ENCODE assay signal across 8 cellular contexts in genomic region chr5:73201547-73202513, GRCh38. TPM values are rescaled to one million over a fixed set of nuclear protein-coding genes. Genes with fewer than 3 reads are reported as not detected.
A peak's percentile ranks its signal among the peaks of the same experiment; 100 is the strongest.
DNase-seq lines count a peak whose midpoint lies in the region; ATAC-seq lines count a peak whose summit lies in the region.

No MANE protein-coding gene starts in this region.

- peaks cover 18% of the 10 kb centered on the region for H3K27me3 Mint-ChIP-seq in CD4-positive, CD25-positive, alpha-beta regulatory T cell

- H3K4me3 Mint-ChIP-seq in CD4-positive, CD25-positive, alpha-beta regulatory T cell: peak overlapping the region in 2 of 4 donors; percentile 44 to 59

- H3K9me3 ChIP-seq in CD4-positive, CD25-positive, alpha-beta regulatory T cell (ENCODE audit: control insufficient read depth in 2 of 2, low read length in 2 of 2): no peaks in the 10 kb centered on the region

- peak; percentile 55 to 71 for ATAC-seq in CD4-positive, CD25-positive, alpha-beta regulatory T cell (ENCODE audit: low read depth in 2 of 2)
- ATAC-seq in GM21737 (IDR thresholded peaks at IDR 0.05; ENCODE audit: unreplicated experiment): peak; percentile 58
- no peak for ATAC-seq in GM21528 (IDR thresholded peaks at IDR 0.05; ENCODE audit: low FRiP score, unreplicated experiment)

- H3K36me3 ChIP-seq in CD4-positive, CD25-positive, alpha-beta regulatory T cell (ENCODE audit: control insufficient read depth, insufficient read depth, low read length): no peaks in the 10 kb centered on the region

- peak; percentile 24 to 53 (median 44) for DNase-seq in CD4-positive, CD25-positive, alpha-beta regulatory T cell
- DNase-seq in NCI-H1048 (lab: John Stamatoyannopoulos, UW): peak; percentile 75
- DNase-seq in activated CD4-positive, CD25-positive, alpha-beta regulatory T cell treated with anti-CD3 and anti-CD28 coated beads, Interleukin-2, amount 50 U/mL, for 16 hours (ENCODE audit: low read depth, low spot score): peak; percentile 38
- DNase-seq in caudate nucleus (lab: John Stamatoyannopoulos, UW): peak in 52 of 61 donors; percentile 4 to 64 (median 32)
- peak; percentile 66 for DNase-seq in kidney glomerular epithelial cell (lab: John Stamatoyannopoulos, UW)
- peak; percentile 72 to 73 for DNase-seq in stimulated activated CD4-positive, alpha-beta T cell treated with anti-CD3 and anti-CD28 coated beads, Interleukin-2, amount 100 ng/mL, for 48 hours

- no peaks in the 10 kb centered on the region for H3K36me3 Mint-ChIP-seq in CD4-positive, CD25-positive, alpha-beta regulatory T cell

- H3K27ac Mint-ChIP-seq in CD4-positive, CD25-positive, alpha-beta regulatory T cell: no peak overlapping the region

- no peak overlapping the region for H3K27ac ChIP-seq in CD4-positive, CD25-positive, alpha-beta regulatory T cell (ENCODE audit: insufficient read depth, low read length, poor library complexity, severe bottlenecking)
- H3K27ac ChIP-seq in caudate nucleus (ENCODE audit: low read depth, low read length): no peak overlapping the region

- H3K27me3 ChIP-seq in CD4-positive, CD25-positive, alpha-beta regulatory T cell (ENCODE audit: control insufficient read depth, insufficient read depth, low read length): peaks cover 13% of the 10 kb centered on the region

- peaks cover 0 to 6% (median under 1%) of the 10 kb centered on the region in 4 donors for H3K4me1 Mint-ChIP-seq in CD4-positive, CD25-positive, alpha-beta regulatory T cell

- no peak overlapping the region for H3K4me3 ChIP-seq in CD4-positive, CD25-positive, alpha-beta regulatory T cell (ENCODE audit: low read depth, low read length)

- H3K4me1 ChIP-seq in CD4-positive, CD25-positive, alpha-beta regulatory T cell (ENCODE audit: control insufficient read depth, insufficient read depth, low read length, poor library complexity, severe bottlenecking): peaks cover 5% of the 10 kb centered on the region

- H3K9me3 Mint-ChIP-seq in CD4-positive, CD25-positive, alpha-beta regulatory T cell: peaks cover 0 to 3% (median 0%) of the 10 kb centered on the region in 7 donors

RNA-seq across cellular contexts. Expression of gene TMEM174, which starts 28.8 kb away (rescaled TPM):
- not detected for total RNA-seq in CD4-positive, CD25-positive, alpha-beta regulatory T cell
- not detected for polyA plus RNA-seq in CD4-positive, CD25-positive, alpha-beta regulatory T cell
